ENCODE assay signal across 12 cellular contexts in genomic region chr19:40417714-40417996, GRCh38. TPM values are rescaled to one million over a fixed set of nuclear protein-coding genes. Genes with fewer than 3 reads are reported as not detected.
DNase-seq lines count a peak whose midpoint lies in the region; ATAC-seq and TF ChIP-seq lines count a peak whose summit lies in the region.
"Had no signal": no experiment of that assay in that cellular context is flagged by ENCODE, and none has a peak within 500 bp of the region (broad histone marks: within the 10 kb centered on the region; RNA-seq: fewer than 3 reads in every experiment).

No MANE protein-coding gene starts in this region.

- DNase-seq in IMR-90 (no peak), adrenal gland (no peak), SIG-M5 (lab: John Stamatoyannopoulos, UW) (no peak)
- DNase-seq in effector memory CD4-positive, alpha-beta T cell = no peak
- DNase-seq: activated T-cell treated with anti-CD3 and anti-CD28 coated beads, Interleukin-2, amount 50 U/mL, for 1 hour; cortex of kidney; NCI-H1105 treated with DMSO at 0.1 percent for 48 hours had no signal

- H4K91ac ChIP-seq in IMR-90 (ENCODE audit: insufficient read depth, low read depth, low read length) = peak overlapping the region; percentile 81

- peak overlapping the region; percentile 18; the same call in 1 of the 2 replicates for H2BK20ac ChIP-seq in IMR-90 (ENCODE audit: low read depth, low read length)

- no peak overlapping the region for H3K4me2 ChIP-seq in IMR-90 (ENCODE audit: low read depth, low read length)

- peaks cover 5% of the 10 kb centered on the region for H3K36me3 ChIP-seq in IMR-90 (ENCODE audit: control insufficient read depth, insufficient read depth, low read length)
- H3K36me3 ChIP-seq in adrenal gland (replicated peaks in 1 of 2) = peaks cover 0 to 4% of the 10 kb centered on the region in 2 donors
- peaks cover 0 to 2% (median under 1%) of the 10 kb centered on the region in 4 donors for H3K36me3 ChIP-seq in liver (ENCODE audit: control insufficient read depth in 4 of 4, insufficient read depth in 3 of 4, low read depth in 1 of 4, low read length in 3 of 4)
- peaks cover 1% of the 10 kb centered on the region for H3K36me3 ChIP-seq in effector memory CD4-positive, alpha-beta T cell (ENCODE audit: control insufficient read depth, insufficient read depth, low read length)

- dilution Hi-C loops in IMR-90 (cut with HindIII; ENCODE audit: low sequenced_read_pairs, unreplicated experiment) = no loop called here

- H3K14ac ChIP-seq in IMR-90 (replicated peaks; ENCODE audit: low read depth, low read length) = peak overlapping the region; percentile 26

- POLR2A ChIA-PET in IMR-90 (lab: Charles Lee; ENCODE audit: unreplicated experiment) = interaction anchor here (1.3 kb wide), 1 partner anchor 9 kb away, joined by 4 read pairs; no protein-coding TSS in a partner anchor

- peak overlapping the region; percentile 81 for H2AK5ac ChIP-seq in IMR-90 (ENCODE audit: low read depth, low read length)

- H3K27me3 ChIP-seq in IMR-90 (ENCODE audit: control insufficient read depth, insufficient read depth, low read length) (no peaks in the 10 kb centered on the region), adrenal gland (no peaks in the 10 kb centered on the region), liver (ENCODE audit: control insufficient read depth in 4 of 4, insufficient read depth in 4 of 4, low read length in 3 of 4) (no peaks in the 10 kb centered on the region)
- no peaks in the 10 kb centered on the region for H3K27me3 ChIP-seq in effector memory CD4-positive, alpha-beta T cell (replicated peaks; ENCODE audit: control insufficient read depth, insufficient read depth, low read length, poor library complexity, severe bottlenecking)

- H4K20me1 ChIP-seq in IMR-90 (ENCODE audit: insufficient read depth, low read length) = no peaks in the 10 kb centered on the region

- peak overlapping the region; percentile 58 for H2BK120ac ChIP-seq in IMR-90 (ENCODE audit: low read depth, low read length)

- peak overlapping the region; percentile 85 for H2AK9ac ChIP-seq in IMR-90 (replicated peaks; ENCODE audit: low read depth, low read length, poor library complexity)

- H3K9me3 ChIP-seq in IMR-90 (ENCODE audit: control insufficient read depth, insufficient read depth, low read length) (no peaks in the 10 kb centered on the region), adrenal gland (replicated peaks in 1 of 3) (no peaks in the 10 kb centered on the region), liver (ENCODE audit: control insufficient read depth in 4 of 4, low read length in 3 of 4) (no peaks in the 10 kb centered on the region)
- no peaks in the 10 kb centered on the region for H3K9me3 ChIP-seq in effector memory CD4-positive, alpha-beta T cell (ENCODE audit: control insufficient read depth, low read length)

- peak overlapping the region; percentile 53 for H2BK5ac ChIP-seq in IMR-90 (ENCODE audit: low read depth, low read length, poor library complexity, severe bottlenecking)

- H3K9ac ChIP-seq in IMR-90 (ENCODE audit: low read depth, low read length) = no peak overlapping the region
- H3K9ac ChIP-seq in liver (ENCODE audit: low read depth in 1 of 2, low read length in 2 of 2) = peak overlapping the region in 1 of 2 donors; percentile 6

- H2AFZ ChIP-seq in IMR-90 (replicated peaks; ENCODE audit: low read length, poor library complexity) = peak overlapping the region; percentile 94

- H3K4me1 ChIP-seq in IMR-90 (ENCODE audit: control insufficient read depth, insufficient read depth, low read length) (peaks cover 9% of the 10 kb centered on the region), adrenal gland (replicated peaks in 1 of 2) (peaks cover 6 to 27% of the 10 kb centered on the region in 2 donors), liver (ENCODE audit: control insufficient read depth in 4 of 4, insufficient read depth in 4 of 4, low read length in 3 of 4) (peaks cover 0 to 5% (median 2%) of the 10 kb centered on the region in 4 donors)
- H3K4me1 ChIP-seq in effector memory CD4-positive, alpha-beta T cell (ENCODE audit: control insufficient read depth, insufficient read depth, low read length, poor library complexity, severe bottlenecking) = peaks cover 8% of the 10 kb centered on the region

- H3K4ac ChIP-seq in IMR-90 (ENCODE audit: low read depth, low read length) = peak overlapping the region; percentile 66

- intact Hi-C loops in IMR-90 (cut with micrococcal nuclease) = no loop called here
- intact Hi-C loops in adrenal gland (cut with DNase I) = no loop called here

- TF ChIP-seq CTCF in IMR-90 (conservative IDR thresholded peaks at IDR 0.05; ENCODE audit: low read depth, low read length) = no peak
- no peak for TF ChIP-seq CTCF in adrenal gland (IDR thresholded peaks at IDR 0.05)
- TF ChIP-seq CTCF in liver (IDR thresholded peaks at IDR 0.05; ENCODE audit: low read depth, low read length, missing input control) = no peak

- 92% methylated on average over 2 of the region's 4 CpGs; no CpG with 5 or more reads in 1 of the 2 experiments for WGBS in IMR-90 (ENCODE audit: extremely low coverage in 2 of 2, insufficient read length in 1 of 2), 2 experiments
- 71 to 83% (median 77%) methylated on average over 1 to 4 of the region's 4 CpGs for WGBS in adrenal gland, 4 donors
- WGBS in liver = 81% methylated on average over 4 of the region's 4 CpGs

- H3K9me1 ChIP-seq in IMR-90 (ENCODE audit: insufficient read depth, low read length) = peaks cover 9% of the 10 kb centered on the region

- CTCF ChIA-PET in IMR-90 (lab: Yijun Ruan, JAX) = interaction anchor here (0.6 kb wide), 1 partner anchor 277 kb away, joined by 4 read pairs; no protein-coding TSS in a partner anchor

- no peak for TF ChIP-seq RAD21 in IMR-90 (IDR thresholded peaks at IDR 0.05; ENCODE audit: low read length)
- no peak for TF ChIP-seq RAD21 in liver (IDR thresholded peaks at IDR 0.05)

- no TSS peak for BruUV-seq in IMR-90 (replicated peaks; lab: Mats Ljungman, UMichigan)

- H3K27ac ChIP-seq in IMR-90 (ENCODE audit: insufficient read depth, low read length) (no peak overlapping the region; the same call in 1 of the 2 replicates), adrenal gland (peak overlapping the region; percentile 9 to 84 (median 41)), liver (ENCODE audit: low read depth in 1 of 2, low read length in 2 of 2) (peak overlapping the region; percentile 52 to 74), skin epidermis (peak overlapping the region in 20 of 21 experiments; percentile 25 to 88 (median 69))
- no peak overlapping the region for H3K27ac ChIP-seq in effector memory CD4-positive, alpha-beta T cell (ENCODE audit: insufficient read depth, low read length, poor library complexity, severe bottlenecking)

- H3K23ac ChIP-seq in IMR-90 (ENCODE audit: low read depth, low read length) = no peak overlapping the region

- no peak overlapping the region for H3K56ac ChIP-seq in IMR-90 (ENCODE audit: extremely low read depth, insufficient read depth, low read length)

- no peak overlapping the region for H3K18ac ChIP-seq in IMR-90 (ENCODE audit: low read depth, low read length)

- peak overlapping the region; percentile 46; the same call in 2 of the 3 replicates for H2BK15ac ChIP-seq in IMR-90 (ENCODE audit: low read depth, low read length)

- H3K4me3 ChIP-seq in IMR-90 (ENCODE audit: insufficient read depth, low read depth, low read length) (no peak overlapping the region), adrenal gland (no peak overlapping the region), liver (ENCODE audit: low read depth in 1 of 3, low read length in 3 of 3) (no peak overlapping the region), skin epidermis (no peak overlapping the region)
- H3K4me3 ChIP-seq in effector memory CD4-positive, alpha-beta T cell (ENCODE audit: insufficient read depth, low read depth, low read length, poor library complexity, severe bottlenecking) = no peak overlapping the region

- TF ChIP-seq POLR2A in IMR-90 (IDR thresholded peaks at IDR 0.05; ENCODE audit: low read depth, low read length) (no peak), adrenal gland (IDR thresholded peaks at IDR 0.05) (no peak)

- H3K79me1 ChIP-seq in IMR-90 (ENCODE audit: low read depth in 1 of 2, low read length in 2 of 2) = peaks cover 0 to 17% of the 10 kb centered on the region in 2 experiments; a peak in 1 of 4 replicates

- H4K5ac ChIP-seq in IMR-90 (ENCODE audit: low read depth, low read length) = peak overlapping the region; percentile 9; the same call in 1 of the 2 replicates

- in situ Hi-C loops in IMR-90 (cut with MboI; ENCODE audit: low sequenced_read_pairs) = no loop called here

- no peak for ATAC-seq in IMR-90 (ENCODE audit: low read depth)
- no peak for ATAC-seq in HG02938 (IDR thresholded peaks at IDR 0.05; ENCODE audit: unreplicated experiment)
- ATAC-seq in HG03571 (IDR thresholded peaks at IDR 0.05; ENCODE audit: unreplicated experiment) = no peak

- peak overlapping the region; percentile 50 to 90; a peak in 3 of 4 replicates for H4K8ac ChIP-seq in IMR-90 (ENCODE audit: low read depth in 2 of 2, low read length in 2 of 2)

RNA-seq across cellular contexts. Expression of gene PRX, which starts 4.5 kb away (rescaled TPM):
- total RNA-seq in IMR-90 (2012; rRNA removed) = 0.83 and 0.90 TPM in 2 replicates
- polyA plus RNA-seq in IMR-90 (2012; rRNA removed) = 1.7 and 1.8 TPM in 2 replicates
- polyA plus RNA-seq in IMR-90 (2012; cell fraction: cytosol; rRNA removed) = 1.5 and 1.8 TPM in 2 replicates
- 1.7 and 2.9 TPM in 2 replicates for polyA plus RNA-seq in IMR-90 (2012; cell fraction: nucleus; rRNA removed; ENCODE audit: low replicate concordance)
- total RNA-seq in adrenal gland = 10 to 100 TPM in 5 of 8 donors, 1 to 10 TPM in 3; 5.4 to 12.8 (median 10.4) TPM
- polyA plus RNA-seq in adrenal gland = 1 to 10 TPM; 3.2 to 6.6 (median 3.9) TPM
- total RNA-seq in liver = 1 to 10 TPM in 1 of 2 donors, under 1 TPM in 1; 0.56 to 1.0 TPM
- under 1 TPM; 0.03 to 0.47 TPM for polyA plus RNA-seq in liver

RNA-seq across cellular contexts. Expression of gene SERTAD1, which starts 8.1 kb away (rescaled TPM):
- total RNA-seq in IMR-90 (2012; rRNA removed) = 25.6 and 27.4 TPM in 2 replicates
- polyA plus RNA-seq in IMR-90 (2012; rRNA removed) = 21.1 and 29.5 TPM in 2 replicates
- polyA plus RNA-seq in IMR-90 (2012; cell fraction: cytosol; rRNA removed) = 44.7 and 59.8 TPM in 2 replicates
- 12.6 and 23.7 TPM in 2 replicates for polyA plus RNA-seq in IMR-90 (2012; cell fraction: nucleus; rRNA removed; ENCODE audit: low replicate concordance)
- total RNA-seq in adrenal gland = 10 to 100 TPM; 10.2 to 20.8 (median 13.9) TPM
- 10 to 100 TPM in 2 of 3 donors, 1 to 10 TPM in 1; 1.7 to 20.6 (median 11.1) TPM for polyA plus RNA-seq in adrenal gland
- total RNA-seq in liver = 1 to 10 TPM; 3.7 to 6.0 TPM
- polyA plus RNA-seq in liver = 1 to 10 TPM; 3.6 to 6.8 TPM

RNA-seq across cellular contexts. Expression of gene SERTAD3, which starts 26.5 kb away (rescaled TPM):
- 23.3 and 25.6 TPM in 2 replicates for total RNA-seq in IMR-90 (2012; rRNA removed)
- polyA plus RNA-seq in IMR-90 (2012; rRNA removed) = 17.9 and 20.5 TPM in 2 replicates
- 11.3 and 12.1 TPM in 2 replicates for polyA plus RNA-seq in IMR-90 (2012; cell fraction: cytosol; rRNA removed)
- polyA plus RNA-seq in IMR-90 (2012; cell fraction: nucleus; rRNA removed; ENCODE audit: low replicate concordance) = 9.0 and 10.8 TPM in 2 replicates
- 10 to 100 TPM; 15.2 to 34.9 (median 29.5) TPM for total RNA-seq in adrenal gland
- polyA plus RNA-seq in adrenal gland = 10 to 100 TPM; 12.1 to 60.2 (median 32.4) TPM
- 1 to 10 TPM; 6.9 to 7.0 TPM for total RNA-seq in liver
- polyA plus RNA-seq in liver = 1 to 10 TPM; 6.1 to 8.9 TPM

RNA-seq across cellular contexts. Expression of gene HIPK4, which starts 27.7 kb away (rescaled TPM):
- total RNA-seq in IMR-90 (2012; rRNA removed) (0.18 and 0.28 TPM in 2 replicates), adrenal gland (under 1 TPM in 6 of 8 donors, not detected in 2; 0.11 to 0.34 (median 0.23) TPM), liver (under 1 TPM in 1 of 2 donors, not detected in 1; 0.17 TPM)
- polyA plus RNA-seq in IMR-90 (2012; rRNA removed) (0.11 and 0.12 TPM in 2 replicates), adrenal gland (under 1 TPM in 2 of 3 donors, not detected in 1; 0.20 to 0.24 TPM), liver (under 1 TPM in 1 of 2 donors, not detected in 1; 0.02 TPM)
- polyA plus RNA-seq in IMR-90 (2012; cell fraction: cytosol; rRNA removed) = 0.17 and 0.27 TPM in 2 replicates
- 0.19 and 0.48 TPM in 2 replicates for polyA plus RNA-seq in IMR-90 (2012; cell fraction: nucleus; rRNA removed; ENCODE audit: low replicate concordance)
- total RNA-seq: HT-29 had no signal

RNA-seq across cellular contexts. Expression of gene BLVRB, which starts 47.9 kb away (rescaled TPM):
- total RNA-seq in IMR-90 (2012; rRNA removed) (65.2 and 67.5 TPM in 2 replicates), adrenal gland (100 to 1,000 TPM in 5 of 8 donors, 10 to 100 TPM in 3; 85.8 to 303 (median 143) TPM), liver (1,000 to 10,000 TPM in 1 of 2 donors, 100 to 1,000 TPM in 1; 132 to 1,243 TPM)
- polyA plus RNA-seq in IMR-90 (2012; rRNA removed) (102 and 113 TPM in 2 replicates), adrenal gland (100 to 1,000 TPM in 2 of 3 donors, 10 to 100 TPM in 1; 53.8 to 189 (median 124) TPM), liver (100 to 1,000 TPM; 192 to 312 TPM)
- polyA plus RNA-seq in IMR-90 (2012; cell fraction: cytosol; rRNA removed) = 102 and 191 TPM in 2 replicates
- polyA plus RNA-seq in IMR-90 (2012; cell fraction: nucleus; rRNA removed; ENCODE audit: low replicate concordance) = 34.9 and 86.3 TPM in 2 replicates

Comparison
In these comparisons a context has a peak if more than half of its experiments do, and no peak if none do; other contexts are left out.
1. H3K27ac ChIP-seq: peak in adrenal gland (5 of 5), liver (2 of 2) and skin epidermis (20 of 21); none in IMR-90 (single experiment) and effector memory CD4-positive, alpha-beta T cell (single experiment).